ENCODE assay signal across 10 cellular contexts in genomic region chr9:12426198-12426864, GRCh38.
DNase-seq lines count a peak whose midpoint lies in the region; ATAC-seq and TF ChIP-seq lines count a peak whose summit lies in the region.
"Had no signal": no experiment of that assay in that cellular context is flagged by ENCODE, and none has a peak within 500 bp of the region (broad histone marks: within the 10 kb centered on the region; RNA-seq: fewer than 3 reads in every experiment).

No MANE protein-coding gene starts in this region.

- H3K27ac ChIP-seq in VCaP, result no peak overlapping the region
- no peak overlapping the region for H3K27ac ChIP-seq in MM.1S (ENCODE audit: low read length)

- H3K27me3 ChIP-seq in MM.1S (replicated peaks; ENCODE audit: insufficient read depth, low read length), result no peaks in the 10 kb centered on the region

- peak; percentile 16 for DNase-seq in DMS153 (lab: John Stamatoyannopoulos, UW)
- DNase-seq in NCI-H1105 (lab: John Stamatoyannopoulos, UW), result peak; percentile 27
- peak; percentile 22 for DNase-seq in kidney tubule cell (ENCODE audit: low spot score)
- DNase-seq in MM.1S, result no peak
- DNase-seq: effector memory CD4-positive, alpha-beta T cell; Right ventricle myocardium superior had no signal

- H3K9ac ChIP-seq in MM.1S (ENCODE audit: low read length), result no peak overlapping the region

- no peak overlapping the region for H2AFZ ChIP-seq in MM.1S (ENCODE audit: low read length)

- H3K9me2 ChIP-seq in MM.1S (replicated peaks; ENCODE audit: insufficient read depth, low read length), result no peaks in the 10 kb centered on the region

- H3K79me2 ChIP-seq in MM.1S (ENCODE audit: low read length), result no peaks in the 10 kb centered on the region

- no peaks in the 10 kb centered on the region for H3F3A ChIP-seq in MM.1S (ENCODE audit: insufficient read depth, low read length)

- no peaks in the 10 kb centered on the region for H3K4me1 ChIP-seq in MM.1S (ENCODE audit: low read length)

- no peak for ATAC-seq in GM21447 (IDR thresholded peaks at IDR 0.05; ENCODE audit: unreplicated experiment)
- ATAC-seq in HG03439 (IDR thresholded peaks at IDR 0.05; ENCODE audit: unreplicated experiment), result no peak
- ATAC-seq in HG02678 (IDR thresholded peaks at IDR 0.05; ENCODE audit: unreplicated experiment), result no peak

- no peaks in the 10 kb centered on the region for H3K36me3 ChIP-seq in MM.1S (replicated peaks; ENCODE audit: insufficient read depth, low read length)

- no peaks in the 10 kb centered on the region for H3K9me3 ChIP-seq in MM.1S (replicated peaks; ENCODE audit: insufficient read depth, low read length)

- TF ChIP-seq CTCF in VCaP (conservative IDR thresholded peaks at IDR 0.05) (peak; percentile 76), MM.1S (IDR thresholded peaks at IDR 0.05; ENCODE audit: low read length) (no peak)

- no peak overlapping the region for H3K4me3 ChIP-seq in MM.1S (ENCODE audit: low read length)

- no peak overlapping the region for H3K4me2 ChIP-seq in MM.1S (ENCODE audit: low read depth, low read length)

- no peaks in the 10 kb centered on the region for H4K20me1 ChIP-seq in MM.1S (ENCODE audit: insufficient read depth, low read length)
